In genomic region chr4:152485726-152486276, GRCh38 we compare ENCODE assay signal across 9 cellular contexts. TPM values are rescaled to one million over a fixed set of nuclear protein-coding genes. Genes with fewer than 3 reads are reported as not detected.
DNase-seq lines count a peak whose midpoint lies in the region; ATAC-seq and TF ChIP-seq lines count a peak whose summit lies in the region.
"Had no signal": no experiment of that assay in that cellular context is flagged by ENCODE, and none has a peak within 500 bp of the region (broad histone marks: within the 10 kb centered on the region; RNA-seq: fewer than 3 reads in every experiment).

No MANE protein-coding gene starts in this region.

- H4K20me1 ChIP-seq in MM.1S (ENCODE audit: insufficient read depth, low read length) = peaks cover 12% of the 10 kb centered on the region

- no peak overlapping the region for H3K9ac ChIP-seq in MM.1S (ENCODE audit: low read length)
- H3K9ac ChIP-seq: parathyroid adenoma had no signal

- H3K27ac ChIP-seq in MM.1S (ENCODE audit: low read length) = no peak overlapping the region
- H3K27ac ChIP-seq: parathyroid adenoma had no signal

- no peaks in the 10 kb centered on the region for H3K9me3 ChIP-seq in MM.1S (replicated peaks; ENCODE audit: insufficient read depth, low read length)

- peaks cover 51% of the 10 kb centered on the region for H3K4me1 Mint-ChIP-seq in activated CD8-positive, alpha-beta T cell treated with anti-CD3 and anti-CD28 coated beads for 36 hours (ENCODE audit: low read depth)

- H3K9me2 ChIP-seq in MM.1S (replicated peaks; ENCODE audit: insufficient read depth, low read length) = no peaks in the 10 kb centered on the region

- H3K27me3 Mint-ChIP-seq in activated CD8-positive, alpha-beta T cell treated with anti-CD3 and anti-CD28 coated beads for 36 hours = no peaks in the 10 kb centered on the region

- H3K36me3 Mint-ChIP-seq in activated CD8-positive, alpha-beta T cell treated with anti-CD3 and anti-CD28 coated beads for 36 hours (ENCODE audit: low read depth) = peaks cover 17% of the 10 kb centered on the region

- no peak overlapping the region for H2AFZ ChIP-seq in MM.1S (ENCODE audit: low read length)
- H2AFZ ChIP-seq: parathyroid adenoma had no signal

- H3K36me3 ChIP-seq in MM.1S (replicated peaks; ENCODE audit: insufficient read depth, low read length) = no peaks in the 10 kb centered on the region; the same call in 1 of the 2 replicates

- H3F3A ChIP-seq in MM.1S (ENCODE audit: insufficient read depth, low read length) = no peaks in the 10 kb centered on the region

- no peaks in the 10 kb centered on the region for H3K4me1 ChIP-seq in MM.1S (ENCODE audit: low read length)
- H3K4me1 ChIP-seq: parathyroid adenoma had no signal

- ATAC-seq in GM19035 (IDR thresholded peaks at IDR 0.05; ENCODE audit: unreplicated experiment) (peak; percentile 96), HG03135 (IDR thresholded peaks at IDR 0.05; ENCODE audit: unreplicated experiment) (peak; percentile 96)
- peak; percentile 99 for ATAC-seq in activated CD8-positive, alpha-beta T cell treated with anti-CD3 and anti-CD28 coated beads for 36 hours

- no peak for TF ChIP-seq CTCF in activated CD8-positive, alpha-beta T cell treated with anti-CD3 and anti-CD28 coated beads for 36 hours (IDR thresholded peaks at IDR 0.05)
- TF ChIP-seq CTCF in MM.1S (IDR thresholded peaks at IDR 0.05; ENCODE audit: low read length) = no peak

- no peak overlapping the region for H3K4me3 ChIP-seq in MM.1S (ENCODE audit: low read length)

- intact Hi-C loops in activated CD8-positive, alpha-beta T cell treated with anti-CD3 and anti-CD28 coated beads for 36 hours (cut with micrococcal nuclease) = no loop called here
- intact Hi-C loops in posterior vena cava (cut with DNase I) = no loop called here

- DNase-seq in COLO668 (lab: John Stamatoyannopoulos, UW; ENCODE audit: unreplicated experiment) = peak; percentile 40
- peak; percentile 45 for DNase-seq in activated CD8-positive, alpha-beta T cell treated with anti-CD3 and anti-CD28 coated beads for 36 hours
- DNase-seq in mucosa of gallbladder (ENCODE audit: low spot score) = peak; percentile 13
- DNase-seq in MM.1S = no peak
- no peak for DNase-seq in posterior vena cava (ENCODE audit: low spot score)
- DNase-seq in SKM-1 (lab: John Stamatoyannopoulos, UW; ENCODE audit: unreplicated experiment) = no peak

- no peak overlapping the region for H3K4me3 Mint-ChIP-seq in activated CD8-positive, alpha-beta T cell treated with anti-CD3 and anti-CD28 coated beads for 36 hours

- no peak overlapping the region for H3K4me2 ChIP-seq in MM.1S (ENCODE audit: low read depth, low read length)

- POLR2A ChIA-PET in activated CD8-positive, alpha-beta T cell treated with anti-CD3 and anti-CD28 coated beads for 36 hours (lab: Charles Lee) = interaction anchor here (0.9 to 1.3 kb wide), 3 partner anchors 29 to 68 kb away, joined by 3 read pairs; no protein-coding TSS in a partner anchor

- peaks cover 93% of the 10 kb centered on the region for H3K79me2 ChIP-seq in MM.1S (ENCODE audit: low read length)

- peak overlapping the region; percentile 38 for H3K27ac Mint-ChIP-seq in activated CD8-positive, alpha-beta T cell treated with anti-CD3 and anti-CD28 coated beads for 36 hours

- peaks cover 11% of the 10 kb centered on the region for H3K9me3 Mint-ChIP-seq in activated CD8-positive, alpha-beta T cell treated with anti-CD3 and anti-CD28 coated beads for 36 hours

- no peaks in the 10 kb centered on the region for H3K27me3 ChIP-seq in MM.1S (replicated peaks; ENCODE audit: insufficient read depth, low read length)

- CTCF ChIA-PET in activated CD8-positive, alpha-beta T cell treated with anti-CD3 and anti-CD28 coated beads for 36 hours (lab: Charles Lee) = interaction anchor here (0.7 to 1.9 kb wide), 5 partner anchors 13 to 498 kb away, joined by 3 to 16 read pairs (median 4); no protein-coding TSS in a partner anchor

RNA-seq across cellular contexts. Expression of gene FBXW7, which starts 50.1 kb away (rescaled TPM):
- total RNA-seq in activated CD8-positive, alpha-beta T cell treated with anti-CD3 and anti-CD28 coated beads for 36 hours = 10 to 100 TPM; 32.6 to 35.1 TPM
- 29.7 TPM for total RNA-seq in mucosa of gallbladder
- total RNA-seq in posterior vena cava = 10 to 100 TPM; 37.7 to 55.0 TPM

Comparison
In these comparisons a context has a peak if more than half of its experiments do, and no peak if none do; other contexts are left out.
1. DNase-seq: peak in COLO668 (single experiment), activated CD8-positive, alpha-beta T cell treated with anti-CD3 and anti-CD28 coated beads for 36 hours (single experiment) and mucosa of gallbladder (single experiment); none in MM.1S (single experiment), posterior vena cava (single experiment) and SKM-1 (single experiment).
2. Peak in every context shown above with its lines, with median percentiles within 50 percentile points of each other: ATAC-seq.